In genomic region chr5:72106922-72107873, GRCh38 we compare ENCODE assay signal across 8 cellular contexts. TPM values are rescaled to one million over a fixed set of nuclear protein-coding genes. Genes with fewer than 3 reads are reported as not detected.
A peak's percentile ranks its signal among the peaks of the same experiment; 100 is the strongest.
DNase-seq lines count a peak whose midpoint lies in the region; ATAC-seq and TF ChIP-seq lines count a peak whose summit lies in the region.

Gene MAP1B, plus strand, starts transcription at chr5:72107475. Its CDS starts 57 bp downstream, at chr5:72107532.

- no peaks in the 10 kb centered on the region; the same call in 1 of the 2 replicates for H3K27me3 Mint-ChIP-seq in H9 (ENCODE audit: low read depth)

- TF ChIP-seq POLR2A in breast epithelium (IDR thresholded peaks at IDR 0.05): no peak

- H3K4me2 ChIP-seq in BLaER1 treated with 17β-estradiol and CSF1 and Interleukin-3, amounts not matched to agents 10 nM and 100 nM: peak within 1 kb of the TSS; percentile 76 to 94 (median 86)
- H3K4me2 ChIP-seq in H9 (ENCODE audit: insufficient read depth, insufficient read length, low read length): peak within 1 kb of the TSS; percentile 85

- DNase-seq in H9 (peak; percentile 97), NCI-H526 (lab: John Stamatoyannopoulos, UW) (peak; percentile 46 to 77), breast epithelium (ENCODE audit: low spot score in 2 of 2) (no peak), iPS DF 6.9 (ENCODE audit: low read depth, low spot score) (peak; percentile 87), putamen (ENCODE audit: low spot score) (peak; percentile 83)

- no peak within 1 kb of the TSS for H3K23ac ChIP-seq in H9 (ENCODE audit: insufficient read length, low read depth, low read length)

- H3K27ac ChIP-seq in BLaER1 treated with 17β-estradiol and CSF1 and Interleukin-3, amounts not matched to agents 10 nM and 100 nM: peak within 1 kb of the TSS in 10 of 11 experiments; percentile 44 to 91 (median 86); a peak in 19 of 22 replicates
- H3K27ac ChIP-seq in H9 (ENCODE audit: insufficient read length, low read depth, low read length): peak within 1 kb of the TSS; percentile 59
- H3K27ac ChIP-seq in breast epithelium: peak within 1 kb of the TSS; percentile 21 to 90
- no peak within 1 kb of the TSS for H3K27ac ChIP-seq in iPS DF 6.9 (ENCODE audit: low read length)

- TF ChIP-seq CTCF in H9 (conservative IDR thresholded peaks at IDR 0.05): no peak
- no peak for TF ChIP-seq CTCF in breast epithelium (IDR thresholded peaks at IDR 0.05)

- 0 out of 22 replicates have a peak, but pooled peaks cover 0 to 4% (median 0%) of the 10 kb centered on the region in 11 experiments for H3K36me3 ChIP-seq in BLaER1 treated with 17β-estradiol and CSF1 and Interleukin-3, amounts not matched to agents 10 nM and 100 nM
- H3K36me3 ChIP-seq in breast epithelium: no peaks in the 10 kb centered on the region
- H3K36me3 ChIP-seq in iPS DF 6.9 (ENCODE audit: control insufficient read depth, insufficient read depth, low read length): no peaks in the 10 kb centered on the region

- peak within 1 kb of the TSS; percentile 73 to 93 (median 87) for H3K9ac ChIP-seq in BLaER1 treated with 17β-estradiol and CSF1 and Interleukin-3, amounts not matched to agents 10 nM and 100 nM
- H3K9ac ChIP-seq in H9 (ENCODE audit: extremely low read depth, insufficient read length, low read length): peak within 1 kb of the TSS; percentile 68

- no peak within 1 kb of the TSS for H2AK5ac ChIP-seq in H9 (ENCODE audit: insufficient read length, low read length)

- no peaks in the 10 kb centered on the region for H3K9me3 Mint-ChIP-seq in H9

- ATAC-seq in activated CD4-positive, CD25-positive, alpha-beta regulatory T cell treated with anti-CD3 and anti-CD28 coated beads, Interleukin-2, amount 50 U/mL, for 24 hours: no peak
- ATAC-seq in GM21528 (IDR thresholded peaks at IDR 0.05; ENCODE audit: low FRiP score, unreplicated experiment): no peak

- no peak within 1 kb of the TSS for H3K4ac ChIP-seq in H9 (ENCODE audit: low read depth, low read length)

- no CpG with 5 or more reads among the region's 90 CpGs for WGBS in H9 (ENCODE audit: extremely low coverage, insufficient read length, low lambda C conversion rate)
- WGBS in iPS DF 6.9 (ENCODE audit: insufficient coverage, insufficient read length): no CpG with 5 or more reads among the region's 90 CpGs

- intact Hi-C loops in breast epithelium (cut with DNase I; ENCODE audit: low total_unique reads): no loop called here

- peaks cover 13% of the 10 kb centered on the region for H3K79me2 ChIP-seq in H9 (ENCODE audit: insufficient read depth, low read length)

- peaks cover 30 to 36% of the 10 kb centered on the region in 2 experiments for H3K4me1 Mint-ChIP-seq in H9

- H3K36me3 Mint-ChIP-seq in H9 (ENCODE audit: insufficient read depth in 1 of 3, low read depth in 3 of 3): peaks cover 2 to 16% (median 4%) of the 10 kb centered on the region in 3 experiments; a peak in 5 of 7 replicates

- peak within 1 kb of the TSS; percentile 95 to 98 (median 97) for H3K27ac Mint-ChIP-seq in H9

- H3K4me3 Mint-ChIP-seq in H9: peak within 1 kb of the TSS; percentile 86 to 96

- H2AFZ ChIP-seq in H9 (ENCODE audit: low read length): no peak within 1 kb of the TSS

- H3K4me1 ChIP-seq in BLaER1 treated with 17β-estradiol and CSF1 and Interleukin-3, amounts not matched to agents 10 nM and 100 nM: peaks cover 9 to 25% (median 21%) of the 10 kb centered on the region in 10 experiments
- peaks cover 9% of the 10 kb centered on the region; the same call in 1 of the 2 replicates for H3K4me1 ChIP-seq in H9 (ENCODE audit: insufficient read depth, low read length)
- peaks cover 0 to 4% of the 10 kb centered on the region in 2 donors for H3K4me1 ChIP-seq in breast epithelium
- H3K4me1 ChIP-seq in iPS DF 6.9 (ENCODE audit: control insufficient read depth, insufficient read depth, low read length): peaks cover 4% of the 10 kb centered on the region

- H3K23me2 ChIP-seq in H9 (ENCODE audit: insufficient read length, low read depth, low read length, poor library complexity, severe bottlenecking): peaks cover 10% of the 10 kb centered on the region

- H3K27me3 ChIP-seq in BLaER1 treated with 17β-estradiol and CSF1 and Interleukin-3, amounts not matched to agents 10 nM and 100 nM: no peaks in the 10 kb centered on the region
- H3K27me3 ChIP-seq in H9 (ENCODE audit: insufficient read depth, low read length): no peaks in the 10 kb centered on the region
- peaks cover 0 to 6% of the 10 kb centered on the region in 2 donors for H3K27me3 ChIP-seq in breast epithelium
- H3K27me3 ChIP-seq in iPS DF 6.9 (ENCODE audit: control insufficient read depth, insufficient read depth, low read length): no peaks in the 10 kb centered on the region

- H2BK20ac ChIP-seq in H9 (ENCODE audit: low read depth, low read length, poor library complexity, severe bottlenecking): no peak within 1 kb of the TSS

- no peaks in the 10 kb centered on the region for H3K9me3 ChIP-seq in BLaER1 treated with 17β-estradiol and CSF1 and Interleukin-3, amounts not matched to agents 10 nM and 100 nM (replicated peaks in 1 of 11)
- H3K9me3 ChIP-seq in H9 (ENCODE audit: control insufficient read depth, low read depth, low read length) (no peaks in the 10 kb centered on the region), breast epithelium (no peaks in the 10 kb centered on the region), iPS DF 6.9 (ENCODE audit: control insufficient read depth, insufficient read depth, low read length) (no peaks in the 10 kb centered on the region)

- no peak within 1 kb of the TSS for H4K91ac ChIP-seq in H9 (ENCODE audit: insufficient read length, low read depth, low read length)

- peak within 1 kb of the TSS; percentile 88 to 96 (median 92) for H3K4me3 ChIP-seq in BLaER1 treated with 17β-estradiol and CSF1 and Interleukin-3, amounts not matched to agents 10 nM and 100 nM
- H3K4me3 ChIP-seq in breast epithelium (peak within 1 kb of the TSS; percentile 72 to 98 (median 75)), iPS DF 6.9 (ENCODE audit: low read length) (peak within 1 kb of the TSS; percentile 67)

- peak within 1 kb of the TSS; percentile 10 for H3T11ph ChIP-seq in H9 (ENCODE audit: low read length)

- peak within 1 kb of the TSS; percentile 29 for H4K5ac ChIP-seq in H9 (ENCODE audit: insufficient read length, low read depth, low read length)

- peak within 1 kb of the TSS; percentile 93 for H3K14ac ChIP-seq in H9 (ENCODE audit: insufficient read depth, low read length)

- H2BK5ac ChIP-seq in H9 (ENCODE audit: insufficient read length, low read length): no peak within 1 kb of the TSS

- H3K56ac ChIP-seq in H9 (ENCODE audit: insufficient read length, low read depth, low read length): no peak within 1 kb of the TSS

- H2BK120ac ChIP-seq in H9 (ENCODE audit: low read depth, low read length, poor library complexity, severe bottlenecking): no peak within 1 kb of the TSS

- peak within 1 kb of the TSS; percentile 95 for H3K18ac ChIP-seq in H9 (ENCODE audit: insufficient read length, low read depth, low read length)

- H2BK15ac ChIP-seq in H9 (ENCODE audit: low read depth, low read length): no peak within 1 kb of the TSS

- H3K79me1 ChIP-seq in H9 (ENCODE audit: insufficient read depth, low read depth, low read length, poor library complexity, severe bottlenecking): no peaks in the 10 kb centered on the region

- no peak within 1 kb of the TSS for H2BK12ac ChIP-seq in H9 (ENCODE audit: insufficient read length, low read depth, low read length)

- peaks cover 0 to 20% (median 0%) of the 10 kb centered on the region in 11 experiments; a peak in 4 of 22 replicates for H4K20me1 ChIP-seq in BLaER1 treated with 17β-estradiol and CSF1 and Interleukin-3, amounts not matched to agents 10 nM and 100 nM
- H4K20me1 ChIP-seq in H9 (ENCODE audit: control insufficient read depth, insufficient read depth, insufficient read length): no peaks in the 10 kb centered on the region

- H4K8ac ChIP-seq in H9 (replicated peaks; ENCODE audit: insufficient read length, low read depth, low read length): no peak within 1 kb of the TSS

RNA-seq across cellular contexts. Expression of gene MAP1B, which starts in this region (rescaled TPM):
- total RNA-seq in H9 (2021) (67.1 and 67.5 TPM in 2 replicates), breast epithelium (1,000 to 10,000 TPM in 1 of 3 donors, 100 to 1,000 TPM in 2; 258 to 2,233 (median 271) TPM)

Comparison
In these comparisons a context has a peak if more than half of its experiments do, and no peak if none do; other contexts are left out.
1. DNase-seq: peak in H9 (single experiment), NCI-H526 (2 of 2), iPS DF 6.9 (single experiment) and putamen (single experiment); none in breast epithelium (0 of 2).
2. Peak in every context shown above with its lines, with median percentiles within 50 percentile points of each other: H3K4me3 ChIP-seq.